Comparison of ENCODE assay signal across 19 cellular contexts in genomic region chr3:188633206-188633605, GRCh38.
A peak's percentile ranks its signal among the peaks of the same experiment; 100 is the strongest.
DNase-seq lines count a peak whose midpoint lies in the region; ATAC-seq, FAIRE-seq and TF ChIP-seq lines count a peak whose summit lies in the region.
"Had no signal": no experiment of that assay in that cellular context is flagged by ENCODE, and none has a peak within 500 bp of the region (broad histone marks: within the 10 kb centered on the region; RNA-seq: fewer than 3 reads in every experiment).

No MANE protein-coding gene starts in this region.

- dilution Hi-C loops in IMR-90 (cut with HindIII; ENCODE audit: low sequenced_read_pairs, unreplicated experiment), result no loop called here

- H2BK120ac ChIP-seq in IMR-90 (ENCODE audit: low read depth, low read length), result peak overlapping the region; percentile 39; the same call in 1 of the 2 replicates

- peak; percentile 32 for FAIRE-seq in bronchial epithelial cell (lab: Jason Lieb, UNC)
- FAIRE-seq: G401.6, GM12892, GM19239 had no signal

- H3K36me3 ChIP-seq in IMR-90 (ENCODE audit: control insufficient read depth, insufficient read depth, low read length) (no peaks in the 10 kb centered on the region; the same call in 1 of the 2 replicates), bronchial epithelial cell (ENCODE audit: control insufficient read depth, insufficient read depth, low read length) (no peaks in the 10 kb centered on the region), smooth muscle cell (ENCODE audit: low read depth) (no peaks in the 10 kb centered on the region), OCI-LY7 (ENCODE audit: insufficient read depth, low read length) (no peaks in the 10 kb centered on the region)

- no peak for TF ChIP-seq RAD21 in IMR-90 (IDR thresholded peaks at IDR 0.05; ENCODE audit: low read length)

- no peak overlapping the region for H2AK9ac ChIP-seq in IMR-90 (replicated peaks; ENCODE audit: low read depth, low read length, poor library complexity)

- peak overlapping the region; percentile 61 to 70 for H4K8ac ChIP-seq in IMR-90 (ENCODE audit: low read depth in 2 of 2, low read length in 2 of 2)

- peaks cover 17% of the 10 kb centered on the region; the same call in 1 of the 2 replicates for H3K4me1 ChIP-seq in IMR-90 (ENCODE audit: control insufficient read depth, insufficient read depth, low read length)
- H3K4me1 ChIP-seq in foreskin keratinocyte, result peaks cover 24% of the 10 kb centered on the region
- no peaks in the 10 kb centered on the region for H3K4me1 ChIP-seq in smooth muscle cell (ENCODE audit: low read depth)
- no peaks in the 10 kb centered on the region for H3K4me1 ChIP-seq in OCI-LY7 (ENCODE audit: insufficient read depth, low read length, poor library complexity, severe bottlenecking)

- H2BK5ac ChIP-seq in IMR-90 (ENCODE audit: low read depth, low read length, poor library complexity, severe bottlenecking), result peak overlapping the region; percentile 99

- TF ChIP-seq CTCF in IMR-90 (conservative IDR thresholded peaks at IDR 0.05; ENCODE audit: low read depth, low read length) (no peak), bronchial epithelial cell (IDR thresholded peaks at IDR 0.05; ENCODE audit: insufficient read depth, low read length, severe bottlenecking) (no peak), foreskin keratinocyte (conservative IDR thresholded peaks at IDR 0.05) (no peak), smooth muscle cell (IDR thresholded peaks at IDR 0.05; ENCODE audit: borderline replicate concordance, insufficient read depth, poor library complexity, severe bottlenecking) (no peak), OCI-LY7 (conservative IDR thresholded peaks at IDR 0.05; ENCODE audit: low read length) (no peak)

- H3F3A ChIP-seq in smooth muscle cell (ENCODE audit: low read depth), result no peaks in the 10 kb centered on the region

- H3K79me1 ChIP-seq in IMR-90 (ENCODE audit: low read depth in 1 of 2, low read length in 2 of 2), result peaks cover 23 to 47% of the 10 kb centered on the region in 2 experiments

- H3K9ac ChIP-seq in IMR-90 (ENCODE audit: low read depth, low read length) (no peak overlapping the region), smooth muscle cell (ENCODE audit: low read depth) (no peak overlapping the region)

- H2AK5ac ChIP-seq in IMR-90 (ENCODE audit: low read depth, low read length), result peak overlapping the region; percentile 67

- no peak overlapping the region for H3K4me3 Mint-ChIP-seq in activated T-helper 17 cell treated with anti-CD3 and anti-CD28 coated beads, Interleukin-2, amount 50 U/mL, for 72 hours
- H3K4me3 Mint-ChIP-seq: CD4-positive, CD25-positive, alpha-beta regulatory T cell had no signal

- no peak overlapping the region for H3K27ac Mint-ChIP-seq in activated T-helper 17 cell treated with anti-CD3 and anti-CD28 coated beads, Interleukin-2, amount 50 U/mL, for 72 hours

- H3K9me3 ChIP-seq in IMR-90 (ENCODE audit: control insufficient read depth, insufficient read depth, low read length) (no peaks in the 10 kb centered on the region), smooth muscle cell (replicated peaks; ENCODE audit: low read depth) (no peaks in the 10 kb centered on the region), OCI-LY7 (ENCODE audit: low read length) (no peaks in the 10 kb centered on the region)

- H3K56ac ChIP-seq in IMR-90 (ENCODE audit: extremely low read depth, insufficient read depth, low read length), result no peak overlapping the region

- peak overlapping the region; percentile 1; the same call in 1 of the 2 replicates for H4K91ac ChIP-seq in IMR-90 (ENCODE audit: insufficient read depth, low read depth, low read length)

- H3K27me3 ChIP-seq in IMR-90 (ENCODE audit: control insufficient read depth, insufficient read depth, low read length) (no peaks in the 10 kb centered on the region), bronchial epithelial cell (ENCODE audit: control insufficient read depth, insufficient read depth, low read length) (no peaks in the 10 kb centered on the region), foreskin keratinocyte (no peaks in the 10 kb centered on the region), smooth muscle cell (ENCODE audit: low read depth) (no peaks in the 10 kb centered on the region)

- intact Hi-C loops in IMR-90 (cut with micrococcal nuclease), result loop anchor here (5.0 kb wide), 1 partner anchor 361 kb away; no protein-coding TSS in a partner anchor
- intact Hi-C loops in OCI-LY7 (cut with micrococcal nuclease; ENCODE audit: unreplicated experiment), result no loop called here

- H2BK15ac ChIP-seq in IMR-90 (ENCODE audit: low read depth, low read length), result peak overlapping the region; percentile 79

- H4K20me1 ChIP-seq in IMR-90 (ENCODE audit: insufficient read depth, low read length), result no peaks in the 10 kb centered on the region
- H4K20me1 ChIP-seq in smooth muscle cell (ENCODE audit: low read depth), result no peaks in the 10 kb centered on the region
- no peaks in the 10 kb centered on the region for H4K20me1 ChIP-seq in OCI-LY7 (ENCODE audit: insufficient read depth, low read length)

- H4K5ac ChIP-seq in IMR-90 (ENCODE audit: low read depth, low read length), result no peak overlapping the region; the same call in 1 of the 2 replicates

- peak overlapping the region; percentile 9; the same call in 1 of the 2 replicates for H3K18ac ChIP-seq in IMR-90 (ENCODE audit: low read depth, low read length)

- peaks cover 7% of the 10 kb centered on the region for H3K4me1 Mint-ChIP-seq in activated T-helper 17 cell treated with anti-CD3 and anti-CD28 coated beads, Interleukin-2, amount 50 U/mL, for 72 hours

- H3K9me1 ChIP-seq in IMR-90 (ENCODE audit: insufficient read depth, low read length), result peaks cover 15% of the 10 kb centered on the region

- no peaks in the 10 kb centered on the region for H3K9me3 Mint-ChIP-seq in activated T-helper 17 cell treated with anti-CD3 and anti-CD28 coated beads, Interleukin-2, amount 50 U/mL, for 72 hours

- TF ChIP-seq POLR2A in IMR-90 (IDR thresholded peaks at IDR 0.05; ENCODE audit: low read depth, low read length), result no peak

- CTCF ChIA-PET in IMR-90 (lab: Yijun Ruan, JAX) (no interaction called here), OCI-LY7 (lab: Charles Lee; ENCODE audit: unreplicated experiment) (no interaction called here)

- POLR2A ChIA-PET in IMR-90 (lab: Charles Lee; ENCODE audit: unreplicated experiment) (no interaction called here), OCI-LY7 (lab: Charles Lee) (interaction anchor here (0.6 kb wide), 1 partner anchor 183 kb away, joined by 3 read pairs; no protein-coding TSS in a partner anchor)

- no peaks in the 10 kb centered on the region for H3K36me3 Mint-ChIP-seq in activated T-helper 17 cell treated with anti-CD3 and anti-CD28 coated beads, Interleukin-2, amount 50 U/mL, for 72 hours (ENCODE audit: low read depth)

- in situ Hi-C loops in IMR-90 (cut with MboI; ENCODE audit: low sequenced_read_pairs), result no loop called here

- H3K27ac ChIP-seq in IMR-90 (ENCODE audit: insufficient read depth, low read length) (no peak overlapping the region), foreskin keratinocyte (no peak overlapping the region), smooth muscle cell (ENCODE audit: low read depth) (peak overlapping the region; percentile 89), OCI-LY7 (ENCODE audit: low read depth, low read length, poor library complexity, severe bottlenecking) (no peak overlapping the region)

- H3K79me2 ChIP-seq in smooth muscle cell (ENCODE audit: low read depth), result peaks cover 10% of the 10 kb centered on the region
- H3K79me2 ChIP-seq in OCI-LY7 (ENCODE audit: insufficient read depth, low read depth, low read length), result no peaks in the 10 kb centered on the region

- no peaks in the 10 kb centered on the region for H3K27me3 Mint-ChIP-seq in activated T-helper 17 cell treated with anti-CD3 and anti-CD28 coated beads, Interleukin-2, amount 50 U/mL, for 72 hours
- H3K27me3 Mint-ChIP-seq: CD4-positive, CD25-positive, alpha-beta regulatory T cell had no signal

- ATAC-seq in IMR-90 (ENCODE audit: low read depth) (no peak), foreskin keratinocyte (peak; percentile 24), HG03571 (IDR thresholded peaks at IDR 0.05; ENCODE audit: unreplicated experiment) (no peak)
- no peak for ATAC-seq in activated T-helper 17 cell treated with anti-CD3 and anti-CD28 coated beads, Interleukin-2, amount 50 U/mL, for 72 hours (replicated peaks)
- ATAC-seq: Panc1 had no signal

- H2BK20ac ChIP-seq in IMR-90 (ENCODE audit: low read depth, low read length), result peak overlapping the region; percentile 84

- H3K23ac ChIP-seq in IMR-90 (ENCODE audit: low read depth, low read length), result 0 out of 2 replicates have a peak overlapping the region, but pooled peaks have one; percentile 13

- H3K9me2 ChIP-seq in OCI-LY7 (ENCODE audit: insufficient read depth, low read length), result no peaks in the 10 kb centered on the region

- no TSS peak for BruUV-seq in IMR-90 (replicated peaks; lab: Mats Ljungman, UMichigan)
- no TSS peak for BruUV-seq in OCI-LY7 (replicated peaks; lab: Mats Ljungman, UMichigan)

- H3K14ac ChIP-seq in IMR-90 (replicated peaks; ENCODE audit: low read depth, low read length), result peak overlapping the region; percentile 33; the same call in 1 of the 2 replicates

- peak overlapping the region; percentile 85 for H3K4ac ChIP-seq in IMR-90 (ENCODE audit: low read depth, low read length)

- no peak overlapping the region for H3K4me3 ChIP-seq in IMR-90 (ENCODE audit: insufficient read depth, low read depth, low read length)
- H3K4me3 ChIP-seq in bronchial epithelial cell (ENCODE audit: low read depth, low read length), result no peak overlapping the region
- no peak overlapping the region for H3K4me3 ChIP-seq in smooth muscle cell
- H3K4me3 ChIP-seq in OCI-LY7 (ENCODE audit: low read depth, low read length, poor library complexity, severe bottlenecking), result no peak overlapping the region

- DNase-seq in IMR-90 (no peak), bronchial epithelial cell (ENCODE audit: low read depth) (peak; percentile 60), foreskin keratinocyte (peak; percentile 56 to 72), smooth muscle cell (lab: John Stamatoyannopoulos, UW; ENCODE audit: unreplicated experiment) (no peak), OCI-LY7 (ENCODE audit: low spot score) (no peak)
- DNase-seq: CD4-positive, CD25-positive, alpha-beta regulatory T cell; DMS79 treated with DMSO at 0.1 percent for 48 hours; HCEC 1CT; NCI-H146; NCI-H2081 treated with DMSO at 0.1 percent for 48 hours; NCI-H526 treated with DMSO at 0.1 percent for 48 hours; NK-92 treated with Interleukin-12 subunit alpha and Interleukin-12 subunit beta, amount 100 ng/mL, for 24 hours; SHP77 treated with DMSO at 0.1 percent for 48 hours had no signal

- H2AFZ ChIP-seq in IMR-90 (replicated peaks; ENCODE audit: low read length, poor library complexity) (no peak overlapping the region), smooth muscle cell (ENCODE audit: low read depth) (no peak overlapping the region), OCI-LY7 (ENCODE audit: low read length) (no peak overlapping the region)

- H3K4me2 ChIP-seq in IMR-90 (ENCODE audit: low read depth, low read length), result no peak overlapping the region
- H3K4me2 ChIP-seq in smooth muscle cell, result no peak overlapping the region
- no peak overlapping the region for H3K4me2 ChIP-seq in OCI-LY7 (ENCODE audit: low read length)

- WGBS in IMR-90 (ENCODE audit: extremely low coverage in 2 of 2, insufficient read length in 1 of 2), 2 experiments, result no CpG with 5 or more reads among the region's 4 CpGs
- 77% methylated on average over 4 of the region's 4 CpGs for WGBS in smooth muscle cell (ENCODE audit: low lambda C conversion rate)

TF ChIP-seq in IMR-90, 13 proteins besides CTCF, POLR2A, EP300 and RAD21 (continues in another document):
- TF ChIP-seq RCOR1 (IDR thresholded peaks at IDR 0.05; ENCODE audit: insufficient replicate concordance, low read length), result no peak

Comparison
In these comparisons a context has a peak if more than half of its experiments do, and no peak if none do; other contexts are left out.
1. DNase-seq: peak in bronchial epithelial cell (single experiment) and foreskin keratinocyte (2 of 2); none in IMR-90 (single experiment), smooth muscle cell (single experiment) and OCI-LY7 (single experiment).